In the genomic region with DNA sequence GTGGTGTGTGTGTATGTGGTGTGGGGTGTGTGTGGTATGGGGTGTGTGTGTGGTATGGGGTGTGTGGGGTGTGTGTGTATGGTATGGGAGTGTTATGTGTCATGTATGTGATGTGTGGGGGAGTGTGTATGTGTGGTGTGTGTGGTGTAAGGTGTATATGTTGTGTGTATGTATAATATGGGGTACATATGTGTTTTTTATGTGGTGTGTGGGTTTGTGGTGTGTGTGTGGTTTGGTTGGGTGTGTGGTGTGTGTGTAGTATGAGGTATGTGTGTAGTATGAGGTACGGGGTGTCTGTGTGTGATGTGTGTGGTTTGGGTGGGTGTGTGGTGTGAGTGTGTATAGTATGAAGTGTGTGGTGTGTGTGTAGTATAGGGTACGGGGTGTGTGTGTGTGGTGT, we compare ENCODE assay signal across 2 cellular contexts.
TF ChIP-seq lines count a peak whose summit lies in the region.

No MANE protein-coding gene starts in this region.

TF ChIP-seq in GM12891, 5 proteins besides CTCF, POLR2A, EP300 and RAD21:
- TF ChIP-seq SPI1 (IDR thresholded peaks at IDR 0.05; ENCODE audit: low read depth, low read length) (no peak), PAX5 (IDR thresholded peaks at IDR 0.05; ENCODE audit: insufficient read depth, low read length, severe bottlenecking) (no peak), POU2F2 (IDR thresholded peaks at IDR 0.05; ENCODE audit: low read depth, low read length) (no peak), POLR2AphosphoS5 (IDR thresholded peaks at IDR 0.05; ENCODE audit: low read depth, low read length) (no peak), TAF1 (IDR thresholded peaks at IDR 0.05; ENCODE audit: low read depth, low read length) (no peak)

TF ChIP-seq in H1, 55 proteins besides CTCF, POLR2A, EP300 and RAD21:
- no peak for TF ChIP-seq CTBP2 (IDR thresholded peaks at IDR 0.05; ENCODE audit: borderline replicate concordance, insufficient read depth, insufficient read length, low read length)
- TF ChIP-seq KDM4A (IDR thresholded peaks at IDR 0.05; ENCODE audit: low read depth, low read length, severe bottlenecking), result no peak
- TF ChIP-seq EZH2 (IDR thresholded peaks at IDR 0.05; ENCODE audit: low read depth, low read length, severe bottlenecking), result no peak
- TF ChIP-seq, protein P1, sequence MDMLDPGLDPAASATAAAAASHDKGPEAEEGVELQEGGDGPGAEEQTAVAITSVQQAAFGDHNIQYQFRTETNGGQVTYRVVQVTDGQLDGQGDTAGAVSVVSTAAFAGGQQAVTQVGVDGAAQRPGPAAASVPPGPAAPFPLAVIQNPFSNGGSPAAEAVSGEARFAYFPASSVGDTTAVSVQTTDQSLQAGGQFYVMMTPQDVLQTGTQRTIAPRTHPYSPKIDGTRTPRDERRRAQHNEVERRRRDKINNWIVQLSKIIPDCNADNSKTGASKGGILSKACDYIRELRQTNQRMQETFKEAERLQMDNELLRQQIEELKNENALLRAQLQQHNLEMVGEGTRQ (IDR thresholded peaks at IDR 0.05; ENCODE audit: low read length), result no peak
- TF ChIP-seq CHD1 (IDR thresholded peaks at IDR 0.05; ENCODE audit: low read depth, low read length), result no peak
- TF ChIP-seq CBX8 (IDR thresholded peaks at IDR 0.05; ENCODE audit: borderline replicate concordance, low read depth, low read length), result no peak
- TF ChIP-seq POU5F1 (IDR thresholded peaks at IDR 0.05; ENCODE audit: low read depth, low read length), result no peak
- no peak for TF ChIP-seq TAF7 (optimal IDR thresholded peaks at IDR 0.05; ENCODE audit: borderline replicate concordance, low read depth, low read length)
- TF ChIP-seq GTF2F1 (IDR thresholded peaks at IDR 0.05; ENCODE audit: borderline replicate concordance, low read depth, low read length), result no peak
- TF ChIP-seq ZNF274 (IDR thresholded peaks at IDR 0.05; ENCODE audit: borderline replicate concordance, extremely low read depth, low read length), result no peak
- TF ChIP-seq SRF (IDR thresholded peaks at IDR 0.05; ENCODE audit: low read depth, low read length), result no peak
- no peak for TF ChIP-seq RXRA (IDR thresholded peaks at IDR 0.05; ENCODE audit: insufficient read depth, low read depth, low read length)
- no peak for TF ChIP-seq SP1 (IDR thresholded peaks at IDR 0.05; ENCODE audit: low read depth, low read length)
- TF ChIP-seq YY1 (IDR thresholded peaks at IDR 0.05; ENCODE audit: low read depth, low read length), result no peak
- TF ChIP-seq JUN (IDR thresholded peaks at IDR 0.05; ENCODE audit: low read depth, low read length), result no peak
- no peak for TF ChIP-seq GABPA (IDR thresholded peaks at IDR 0.05; ENCODE audit: borderline replicate concordance, insufficient read depth, low read length)
- no peak for TF ChIP-seq KDM5A (IDR thresholded peaks at IDR 0.05; ENCODE audit: low read length)
- no peak for TF ChIP-seq ASH2L (IDR thresholded peaks at IDR 0.05; ENCODE audit: low read length)
- no peak for TF ChIP-seq KDM1A (IDR thresholded peaks at IDR 0.05; ENCODE audit: borderline replicate concordance, low read length)
- TF ChIP-seq SP2 (IDR thresholded peaks at IDR 0.05; ENCODE audit: low read length), result no peak
TF ChIP-seq in H1: peak in this region for 0.
